ENCODE assay signal across 12 cellular contexts in the genomic region with DNA sequence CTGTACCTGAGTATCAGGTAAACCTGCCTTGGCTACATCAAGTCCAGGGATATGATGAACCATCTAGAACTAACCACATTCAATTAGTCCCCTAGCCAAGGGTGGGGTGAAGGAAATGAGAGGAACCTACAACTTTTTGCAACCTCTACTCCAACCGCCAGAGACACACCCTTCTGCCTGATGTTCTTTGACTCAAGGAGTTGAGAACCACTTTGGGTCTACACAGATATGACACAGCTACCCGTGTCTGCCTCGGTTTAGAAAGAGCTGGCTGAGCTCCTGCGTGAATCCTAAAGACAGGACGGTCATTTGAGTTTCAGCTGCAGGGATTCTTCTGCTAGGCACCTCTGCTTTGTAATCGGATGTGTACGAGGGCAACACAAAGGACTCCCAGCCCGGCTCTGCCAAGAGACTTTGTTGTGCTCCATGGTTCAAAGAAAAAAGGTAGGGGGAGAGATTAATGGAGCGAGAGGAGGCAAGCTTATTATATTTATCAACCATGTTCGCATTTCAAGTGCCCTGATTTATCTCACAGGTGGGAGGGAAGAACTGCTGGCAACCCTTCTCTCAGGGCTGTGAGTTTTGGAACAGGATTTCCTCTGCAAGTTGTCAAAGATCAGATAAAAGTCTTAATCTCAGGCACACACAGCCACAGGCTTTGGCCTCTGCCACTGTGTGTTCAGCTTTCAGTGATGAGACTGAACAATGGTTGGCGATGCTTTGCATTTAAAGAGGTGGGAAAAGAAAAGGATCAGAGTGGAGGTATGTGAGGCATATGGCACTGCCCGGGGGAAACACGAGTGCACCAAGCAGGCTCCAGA. TPM values are rescaled to one million over a fixed set of nuclear protein-coding genes. Genes with fewer than 3 reads are reported as not detected.
DNase-seq lines count a peak whose midpoint lies in the region; ATAC-seq, FAIRE-seq and TF ChIP-seq lines count a peak whose summit lies in the region.
"Had no signal": no experiment of that assay in that cellular context is flagged by ENCODE, and none has a peak within 500 bp of the region (broad histone marks: within the 10 kb centered on the region; RNA-seq: fewer than 3 reads in every experiment).

No MANE protein-coding gene starts in this region.

- H3K4me3 ChIP-seq in esophagus squamous epithelium (no peak overlapping the region), subcutaneous abdominal adipose tissue (ENCODE audit: low read depth in 1 of 5, low read length in 5 of 5) (no peak overlapping the region), kidney (ENCODE audit: low read length in 2 of 2) (no peak overlapping the region)
- H3K4me3 ChIP-seq: dorsolateral prefrontal cortex had no signal

- peak overlapping the region; percentile 85 for H3K4me3 Mint-ChIP-seq in T-helper 2 cell treated with Interferon-gamma antibody and Interleukin-4, amounts not matched to agents 5 μg/mL and 100 μg/mL, for 36 hours

- TF ChIP-seq CTCF in esophagus squamous epithelium (IDR thresholded peaks at IDR 0.05) (no peak), kidney (IDR thresholded peaks at IDR 0.05; ENCODE audit: borderline replicate concordance, extremely low read depth, insufficient read depth) (no peak)

- H3K27me3 ChIP-seq in esophagus squamous epithelium (no peaks in the 10 kb centered on the region), subcutaneous abdominal adipose tissue (ENCODE audit: control insufficient read depth in 5 of 5, insufficient read depth in 4 of 5, low read length in 5 of 5) (no peaks in the 10 kb centered on the region)

- H3K9me3 Mint-ChIP-seq in T-helper 2 cell treated with Interferon-gamma antibody and Interleukin-4, amounts not matched to agents 5 μg/mL and 100 μg/mL, for 36 hours: no peaks in the 10 kb centered on the region

- no peak for TF ChIP-seq POLR2A in esophagus squamous epithelium (IDR thresholded peaks at IDR 0.05)

- H3K9me3 ChIP-seq in esophagus squamous epithelium (no peaks in the 10 kb centered on the region), subcutaneous abdominal adipose tissue (ENCODE audit: control insufficient read depth in 5 of 5, low read length in 5 of 5) (no peaks in the 10 kb centered on the region), kidney (ENCODE audit: control insufficient read depth in 1 of 2, low read length in 2 of 2) (no peaks in the 10 kb centered on the region)

- H3K27ac ChIP-seq in esophagus squamous epithelium: peak overlapping the region in 3 of 4 donors; percentile 58 to 82 (median 73)
- peak overlapping the region; percentile 47 for H3K27ac ChIP-seq in subcutaneous abdominal adipose tissue (ENCODE audit: low read depth, low read length)
- H3K27ac ChIP-seq in kidney (ENCODE audit: low read depth in 2 of 2, low read length in 2 of 2): no peak overlapping the region

- H3K4me1 Mint-ChIP-seq in T-helper 2 cell treated with Interferon-gamma antibody and Interleukin-4, amounts not matched to agents 5 μg/mL and 100 μg/mL, for 36 hours (ENCODE audit: low read depth): peaks cover 90% of the 10 kb centered on the region

- H3K36me3 ChIP-seq in esophagus squamous epithelium: no peaks in the 10 kb centered on the region
- H3K36me3 ChIP-seq in subcutaneous abdominal adipose tissue (ENCODE audit: control insufficient read depth in 5 of 5, insufficient read depth in 5 of 5, low read length in 5 of 5): peaks cover 0 to 4% (median 0%) of the 10 kb centered on the region in 5 donors
- H3K36me3 ChIP-seq in kidney (ENCODE audit: control insufficient read depth in 1 of 2, insufficient read depth in 2 of 2, low read length in 2 of 2): no peaks in the 10 kb centered on the region

- H3K9ac ChIP-seq in subcutaneous abdominal adipose tissue (ENCODE audit: low read length in 5 of 5) (no peak overlapping the region), kidney (ENCODE audit: low read length in 2 of 2) (no peak overlapping the region)

- peak overlapping the region; percentile 86 for H3K27ac Mint-ChIP-seq in T-helper 2 cell treated with Interferon-gamma antibody and Interleukin-4, amounts not matched to agents 5 μg/mL and 100 μg/mL, for 36 hours

- H3K36me3 Mint-ChIP-seq in T-helper 2 cell treated with Interferon-gamma antibody and Interleukin-4, amounts not matched to agents 5 μg/mL and 100 μg/mL, for 36 hours (ENCODE audit: low read depth): peaks cover 38% of the 10 kb centered on the region

- no peak for FAIRE-seq in kidney (lab: Jason Lieb, UNC)

- ATAC-seq in Right ventricle myocardium superior (ENCODE audit: poor library complexity) (peak; percentile 16), Right ventricle myocardium inferior (no peak), GM21619 (IDR thresholded peaks at IDR 0.05; ENCODE audit: unreplicated experiment) (no peak)

- DNase-seq in Right ventricle myocardium superior (no peak), Right ventricle myocardium inferior (ENCODE audit: missing footprints) (no peak), esophagus squamous epithelium (lab: John Stamatoyannopoulos, UW) (no peak), kidney (no peak), mucosa of gallbladder (ENCODE audit: low spot score) (no peak)
- DNase-seq in T-helper 2 cell treated with Interferon-gamma antibody and Interleukin-4, amounts not matched to agents 5 μg/mL and 100 μg/mL, for 36 hours (ENCODE audit: low spot score): no peak
- DNase-seq: C1 segment of cervical spinal cord, dorsolateral prefrontal cortex, glutamatergic neuron, NCI-H82 had no signal

- intact Hi-C loops in Right ventricle myocardium superior (cut with DNase I) (no loop called here), Right ventricle myocardium inferior (cut with DNase I) (no loop called here), esophagus squamous epithelium (cut with DNase I) (no loop called here), kidney (cut with DNase I) (no loop called here)

- 22 to 28% methylated on average over 10 to 13 of the region's 13 CpGs for WGBS in esophagus squamous epithelium, 2 donors

- no peaks in the 10 kb centered on the region for H3K27me3 Mint-ChIP-seq in T-helper 2 cell treated with Interferon-gamma antibody and Interleukin-4, amounts not matched to agents 5 μg/mL and 100 μg/mL, for 36 hours (ENCODE audit: low read depth)

- peaks cover 9 to 94% (median 44%) of the 10 kb centered on the region in 3 donors for H3K4me1 ChIP-seq in esophagus squamous epithelium
- H3K4me1 ChIP-seq in subcutaneous abdominal adipose tissue (ENCODE audit: control insufficient read depth in 5 of 5, insufficient read depth in 5 of 5, low read length in 5 of 5): peaks cover 12 to 97% (median 56%) of the 10 kb centered on the region in 5 donors
- peaks cover 10 to 24% of the 10 kb centered on the region in 2 donors for H3K4me1 ChIP-seq in kidney (ENCODE audit: control insufficient read depth in 1 of 2, insufficient read depth in 1 of 2, low read depth in 1 of 2, low read length in 2 of 2)

RNA-seq across cellular contexts. Expression of gene FLI1, which starts 35.1 kb away (rescaled TPM):
- total RNA-seq in Right ventricle myocardium superior: 14.0 TPM
- 18.3 TPM for total RNA-seq in Right ventricle myocardium inferior
- total RNA-seq in esophagus squamous epithelium: 10 to 100 TPM in 2 of 4 donors, 1 to 10 TPM in 2; 1.5 to 24.6 (median 7.4) TPM
- 28.2 TPM for total RNA-seq in kidney
- 5.7 TPM for polyA plus RNA-seq in kidney (ENCODE audit: insufficient read depth, low read depth, low replicate concordance)
- total RNA-seq in mucosa of gallbladder: 20.7 TPM

Comparison
In these comparisons a context has a peak if more than half of its experiments do, and no peak if none do; other contexts are left out.
1. H3K27ac ChIP-seq: peak in esophagus squamous epithelium (3 of 4) and subcutaneous abdominal adipose tissue (single experiment); none in kidney (0 of 2).